ENCODE assay signal across 26 cellular contexts in genomic region chr17:76758570-76758969, GRCh38.
"Had no signal": no experiment of that assay in that cellular context is flagged by ENCODE, and none has a peak within 500 bp of the region (broad histone marks: within the 10 kb centered on the region; RNA-seq: fewer than 3 reads in every experiment).

No MANE protein-coding gene starts in this region.

- H3K4me3 ChIP-seq: pancreas, prostate gland, right atrium auricular region, right lobe of liver, sigmoid colon, stomach, thoracic aorta, thyroid gland, tibial nerve, upper lobe of left lung, uterus had no signal

- ATAC-seq: naive thymus-derived CD8-positive, alpha-beta T cell; natural killer cell treated with Interleukin-12 subunit alpha and Interleukin-12 subunit beta and Interleukin-15 and Interleukin-18, amount 100 ng/mL, for 72 hours; pancreas; right lobe of liver; stimulated activated effector memory CD8-positive, alpha-beta T cell treated with anti-CD3 and anti-CD28 coated beads, Interleukin-12 subunit alpha, Interleukin-12 subunit beta, amount 100 ng/mL, for 72 hours; stimulated activated naive B cell treated with anti-CD40 and anti-IgM and Interleukin-4, amounts not matched to agents 10 μg/mL and 1 μg/mL and 100 μg/mL, for 72 hours had no signal

- H3K4me1 ChIP-seq: pancreas, prostate gland, right atrium auricular region, right lobe of liver, sigmoid colon, stomach, thyroid gland, tibial nerve, uterus had no signal

- H3K27me3 ChIP-seq: neutrophil, pancreas, right atrium auricular region, right lobe of liver, sigmoid colon, stomach, thyroid gland, tibial nerve, upper lobe of left lung, uterus had no signal

- H3K9me3 ChIP-seq: neutrophil, pancreas, prostate gland, right atrium auricular region, right lobe of liver, sigmoid colon, stomach, thoracic aorta, thyroid gland, tibial nerve, upper lobe of left lung, uterus had no signal

- DNase-seq: naive thymus-derived CD8-positive, alpha-beta T cell; nephron progenitor cell; nucleus accumbens; pancreas; retina; right lobe of liver; sigmoid colon; small intestine; stimulated activated CD4-positive, alpha-beta T cell treated with anti-CD3 and anti-CD28 coated beads, Interleukin-15, amount 100 ng/mL, for 24 hours; stimulated activated CD4-positive, alpha-beta T cell treated with anti-CD3 and anti-CD28 coated beads, Interleukin-2, amount 100 ng/mL, for 24 hours; stimulated activated CD4-positive, alpha-beta T cell treated with anti-CD3 and anti-CD28 coated beads, Interleukin-2, amount 100 ng/mL, for 48 hours; stimulated activated CD4-positive, alpha-beta T cell treated with anti-CD3 and anti-CD28 coated beads, Interleukin-4, amount 100 ng/mL, for 24 hours; stimulated activated naive B cell treated with anti-CD40 and anti-IgM and Interleukin-4, amounts not matched to agents 10 μg/mL and 1 μg/mL and 100 μg/mL, for 72 hours; stimulated activated naive CD4-positive, alpha-beta T cell treated with Interleukin-2 at 50 U/mL for 16 hours; stomach; thyroid gland; trophoblast cell; upper lobe of left lung; uterus had no signal

- FAIRE-seq: pancreas, small intestine had no signal

- H3K27ac ChIP-seq: neutrophil, pancreas, prostate gland, right atrium auricular region, right lobe of liver, sigmoid colon, stomach, thoracic aorta, thyroid gland, tibial nerve, upper lobe of left lung, uterus had no signal

- H3K36me3 ChIP-seq: prostate gland, uterus had no signal
